In the genomic region with DNA sequence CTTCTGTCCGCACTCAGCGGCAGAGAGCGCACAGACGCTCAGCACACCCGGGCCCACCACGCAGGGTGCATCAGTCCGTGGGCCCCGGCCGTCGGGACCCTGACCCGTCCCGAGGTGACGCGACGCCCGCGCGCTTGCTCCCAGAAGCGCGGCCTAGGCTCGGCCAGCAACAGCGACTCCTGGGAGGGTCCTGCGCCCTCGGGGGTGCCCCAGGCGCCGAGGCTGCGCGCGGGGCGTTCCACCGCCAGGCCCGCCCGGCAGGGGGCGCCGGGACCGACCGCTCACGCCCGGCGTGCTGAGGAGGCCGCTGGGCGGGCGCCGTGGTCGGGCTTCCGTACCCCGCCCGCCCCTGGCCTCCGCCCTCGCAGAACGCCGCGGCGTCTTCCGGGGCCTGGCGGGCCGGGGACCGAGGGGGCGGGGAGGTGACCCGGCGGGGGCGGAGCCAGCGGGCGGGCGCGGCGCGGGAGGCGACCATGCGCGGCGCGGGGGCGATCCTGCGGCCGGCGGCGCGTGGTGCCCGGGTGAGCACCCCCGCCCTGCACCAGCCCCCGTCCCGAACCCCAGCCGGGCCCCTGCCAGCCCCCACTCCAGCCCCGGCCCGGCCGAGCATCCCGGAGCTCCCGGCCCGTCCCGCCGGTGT, we compare ENCODE assay signal across 1 cellular context.
TF ChIP-seq lines count a peak whose summit lies in the region.

A gene with protein sequence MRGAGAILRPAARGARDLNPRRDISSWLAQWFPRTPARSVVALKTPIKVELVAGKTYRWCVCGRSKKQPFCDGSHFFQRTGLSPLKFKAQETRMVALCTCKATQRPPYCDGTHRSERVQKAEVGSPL (plus strand): TSS at position 456 of the 640 bp plus-strand sequence. CDS start 18 bp downstream, at position 474.

TF ChIP-seq in K562, 482 proteins besides CTCF, POLR2A, EP300 and RAD21 (continued from another document and continues in another):
- TF ChIP-seq, protein P1, sequence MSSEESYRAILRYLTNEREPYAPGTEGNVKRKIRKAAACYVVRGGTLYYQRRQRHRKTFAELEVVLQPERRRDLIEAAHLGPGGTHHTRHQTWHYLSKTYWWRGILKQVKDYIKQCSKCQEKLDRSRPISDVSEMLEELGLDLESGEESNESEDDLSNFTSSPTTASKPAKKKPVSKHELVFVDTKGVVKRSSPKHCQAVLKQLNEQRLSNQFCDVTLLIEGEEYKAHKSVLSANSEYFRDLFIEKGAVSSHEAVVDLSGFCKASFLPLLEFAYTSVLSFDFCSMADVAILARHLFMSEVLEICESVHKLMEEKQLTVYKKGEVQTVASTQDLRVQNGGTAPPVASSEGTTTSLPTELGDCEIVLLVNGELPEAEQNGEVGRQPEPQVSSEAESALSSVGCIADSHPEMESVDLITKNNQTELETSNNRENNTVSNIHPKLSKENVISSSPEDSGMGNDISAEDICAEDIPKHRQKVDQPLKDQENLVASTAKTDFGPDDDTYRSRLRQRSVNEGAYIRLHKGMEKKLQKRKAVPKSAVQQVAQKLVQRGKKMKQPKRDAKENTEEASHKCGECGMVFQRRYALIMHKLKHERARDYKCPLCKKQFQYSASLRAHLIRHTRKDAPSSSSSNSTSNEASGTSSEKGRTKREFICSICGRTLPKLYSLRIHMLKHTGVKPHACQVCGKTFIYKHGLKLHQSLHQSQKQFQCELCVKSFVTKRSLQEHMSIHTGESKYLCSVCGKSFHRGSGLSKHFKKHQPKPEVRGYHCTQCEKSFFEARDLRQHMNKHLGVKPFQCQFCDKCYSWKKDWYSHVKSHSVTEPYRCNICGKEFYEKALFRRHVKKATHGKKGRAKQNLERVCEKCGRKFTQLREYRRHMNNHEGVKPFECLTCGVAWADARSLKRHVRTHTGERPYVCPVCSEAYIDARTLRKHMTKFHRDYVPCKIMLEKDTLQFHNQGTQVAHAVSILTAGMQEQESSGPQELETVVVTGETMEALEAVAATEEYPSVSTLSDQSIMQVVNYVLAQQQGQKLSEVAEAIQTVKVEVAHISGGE (CRISPR knock-in tag; IDR thresholded peaks at IDR 0.05), result peak in 1 of 3 experiments; percentile 14; a peak in 2 of 6 replicates
- TF ChIP-seq RHOXF2B (CRISPR knock-in tag; conservative IDR thresholded peaks at IDR 0.05) (no peak), U2AF1 (optimal IDR thresholded peaks at IDR 0.05; ENCODE audit: low read depth, low read length) (peak; percentile 44), SMAD4 (CRISPR knock-in tag; conservative IDR thresholded peaks at IDR 0.05) (peak; percentile 86), C11orf30 (IDR thresholded peaks at IDR 0.05; ENCODE audit: low read depth) (no peak), ZNF24 (IDR thresholded peaks at IDR 0.05) (peak; percentile 54; the same call in 1 of the 2 replicates), CXXC5 (CRISPR knock-in tag; IDR thresholded peaks at IDR 0.05) (peak; percentile 95), PPARD (CRISPR knock-in tag; IDR thresholded peaks at IDR 0.05) (no peak), ZFX (CRISPR knock-in tag; IDR thresholded peaks at IDR 0.05) (peak; percentile 75), ZBTB7A (IDR thresholded peaks at IDR 0.05; ENCODE audit: borderline replicate concordance, control insufficient read depth, low read depth, low read length) (peak; percentile 96), L3MBTL2 (IDR thresholded peaks at IDR 0.05) (peak; percentile 74), RB1 (IDR thresholded peaks at IDR 0.05; ENCODE audit: low read depth) (peak; percentile 95; the same call in 1 of the 2 replicates), MTA1 (IDR thresholded peaks at IDR 0.05; ENCODE audit: borderline replicate concordance) (no peak), ATF1 (CRISPR knock-in tag; IDR thresholded peaks at IDR 0.05) (no peak), ATF1 (tag; IDR thresholded peaks at IDR 0.05) (peak; percentile 25; the same call in 1 of the 2 replicates), BHLHE40 (IDR thresholded peaks at IDR 0.05; ENCODE audit: low read length) (peak; percentile 75), PHF8 (IDR thresholded peaks at IDR 0.05; ENCODE audit: borderline replicate concordance, low read length) (peak; percentile 54; the same call in 1 of the 2 replicates), CREB1 (IDR thresholded peaks at IDR 0.05) (0 out of 2 replicates have a peak, but pooled peaks have one; percentile 24), CREB1 (CRISPR knock-in tag; IDR thresholded peaks at IDR 0.05) (0 out of 2 replicates have a peak, but pooled peaks have one; percentile 27), ZBTB17 (CRISPR knock-in tag; IDR thresholded peaks at IDR 0.05) (peak; percentile 81; the same call in 1 of the 2 replicates), FIP1L1 (IDR thresholded peaks at IDR 0.05; ENCODE audit: low read depth, low read length, poor library complexity, severe bottlenecking) (peak; percentile 67), HOXB6 (CRISPR knock-in tag; IDR thresholded peaks at IDR 0.05; ENCODE audit: borderline replicate concordance) (no peak), ATF7 (IDR thresholded peaks at IDR 0.05) (peak; percentile 27; the same call in 1 of the 2 replicates), ZNF174 (CRISPR knock-in tag; IDR thresholded peaks at IDR 0.05) (no peak), SRF (CRISPR knock-in tag; IDR thresholded peaks at IDR 0.05) (no peak), ZNF143 (CRISPR knock-in tag; IDR thresholded peaks at IDR 0.05) (no peak)
- TF ChIP-seq, protein P2, sequence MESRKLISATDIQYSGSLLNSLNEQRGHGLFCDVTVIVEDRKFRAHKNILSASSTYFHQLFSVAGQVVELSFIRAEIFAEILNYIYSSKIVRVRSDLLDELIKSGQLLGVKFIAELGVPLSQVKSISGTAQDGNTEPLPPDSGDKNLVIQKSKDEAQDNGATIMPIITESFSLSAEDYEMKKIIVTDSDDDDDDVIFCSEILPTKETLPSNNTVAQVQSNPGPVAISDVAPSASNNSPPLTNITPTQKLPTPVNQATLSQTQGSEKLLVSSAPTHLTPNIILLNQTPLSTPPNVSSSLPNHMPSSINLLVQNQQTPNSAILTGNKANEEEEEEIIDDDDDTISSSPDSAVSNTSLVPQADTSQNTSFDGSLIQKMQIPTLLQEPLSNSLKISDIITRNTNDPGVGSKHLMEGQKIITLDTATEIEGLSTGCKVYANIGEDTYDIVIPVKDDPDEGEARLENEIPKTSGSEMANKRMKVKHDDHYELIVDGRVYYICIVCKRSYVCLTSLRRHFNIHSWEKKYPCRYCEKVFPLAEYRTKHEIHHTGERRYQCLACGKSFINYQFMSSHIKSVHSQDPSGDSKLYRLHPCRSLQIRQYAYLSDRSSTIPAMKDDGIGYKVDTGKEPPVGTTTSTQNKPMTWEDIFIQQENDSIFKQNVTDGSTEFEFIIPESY (CRISPR knock-in tag; IDR thresholded peaks at IDR 0.05), result 0 out of 2 replicates have a peak, but pooled peaks have one; percentile 18
- TF ChIP-seq, protein P3, sequence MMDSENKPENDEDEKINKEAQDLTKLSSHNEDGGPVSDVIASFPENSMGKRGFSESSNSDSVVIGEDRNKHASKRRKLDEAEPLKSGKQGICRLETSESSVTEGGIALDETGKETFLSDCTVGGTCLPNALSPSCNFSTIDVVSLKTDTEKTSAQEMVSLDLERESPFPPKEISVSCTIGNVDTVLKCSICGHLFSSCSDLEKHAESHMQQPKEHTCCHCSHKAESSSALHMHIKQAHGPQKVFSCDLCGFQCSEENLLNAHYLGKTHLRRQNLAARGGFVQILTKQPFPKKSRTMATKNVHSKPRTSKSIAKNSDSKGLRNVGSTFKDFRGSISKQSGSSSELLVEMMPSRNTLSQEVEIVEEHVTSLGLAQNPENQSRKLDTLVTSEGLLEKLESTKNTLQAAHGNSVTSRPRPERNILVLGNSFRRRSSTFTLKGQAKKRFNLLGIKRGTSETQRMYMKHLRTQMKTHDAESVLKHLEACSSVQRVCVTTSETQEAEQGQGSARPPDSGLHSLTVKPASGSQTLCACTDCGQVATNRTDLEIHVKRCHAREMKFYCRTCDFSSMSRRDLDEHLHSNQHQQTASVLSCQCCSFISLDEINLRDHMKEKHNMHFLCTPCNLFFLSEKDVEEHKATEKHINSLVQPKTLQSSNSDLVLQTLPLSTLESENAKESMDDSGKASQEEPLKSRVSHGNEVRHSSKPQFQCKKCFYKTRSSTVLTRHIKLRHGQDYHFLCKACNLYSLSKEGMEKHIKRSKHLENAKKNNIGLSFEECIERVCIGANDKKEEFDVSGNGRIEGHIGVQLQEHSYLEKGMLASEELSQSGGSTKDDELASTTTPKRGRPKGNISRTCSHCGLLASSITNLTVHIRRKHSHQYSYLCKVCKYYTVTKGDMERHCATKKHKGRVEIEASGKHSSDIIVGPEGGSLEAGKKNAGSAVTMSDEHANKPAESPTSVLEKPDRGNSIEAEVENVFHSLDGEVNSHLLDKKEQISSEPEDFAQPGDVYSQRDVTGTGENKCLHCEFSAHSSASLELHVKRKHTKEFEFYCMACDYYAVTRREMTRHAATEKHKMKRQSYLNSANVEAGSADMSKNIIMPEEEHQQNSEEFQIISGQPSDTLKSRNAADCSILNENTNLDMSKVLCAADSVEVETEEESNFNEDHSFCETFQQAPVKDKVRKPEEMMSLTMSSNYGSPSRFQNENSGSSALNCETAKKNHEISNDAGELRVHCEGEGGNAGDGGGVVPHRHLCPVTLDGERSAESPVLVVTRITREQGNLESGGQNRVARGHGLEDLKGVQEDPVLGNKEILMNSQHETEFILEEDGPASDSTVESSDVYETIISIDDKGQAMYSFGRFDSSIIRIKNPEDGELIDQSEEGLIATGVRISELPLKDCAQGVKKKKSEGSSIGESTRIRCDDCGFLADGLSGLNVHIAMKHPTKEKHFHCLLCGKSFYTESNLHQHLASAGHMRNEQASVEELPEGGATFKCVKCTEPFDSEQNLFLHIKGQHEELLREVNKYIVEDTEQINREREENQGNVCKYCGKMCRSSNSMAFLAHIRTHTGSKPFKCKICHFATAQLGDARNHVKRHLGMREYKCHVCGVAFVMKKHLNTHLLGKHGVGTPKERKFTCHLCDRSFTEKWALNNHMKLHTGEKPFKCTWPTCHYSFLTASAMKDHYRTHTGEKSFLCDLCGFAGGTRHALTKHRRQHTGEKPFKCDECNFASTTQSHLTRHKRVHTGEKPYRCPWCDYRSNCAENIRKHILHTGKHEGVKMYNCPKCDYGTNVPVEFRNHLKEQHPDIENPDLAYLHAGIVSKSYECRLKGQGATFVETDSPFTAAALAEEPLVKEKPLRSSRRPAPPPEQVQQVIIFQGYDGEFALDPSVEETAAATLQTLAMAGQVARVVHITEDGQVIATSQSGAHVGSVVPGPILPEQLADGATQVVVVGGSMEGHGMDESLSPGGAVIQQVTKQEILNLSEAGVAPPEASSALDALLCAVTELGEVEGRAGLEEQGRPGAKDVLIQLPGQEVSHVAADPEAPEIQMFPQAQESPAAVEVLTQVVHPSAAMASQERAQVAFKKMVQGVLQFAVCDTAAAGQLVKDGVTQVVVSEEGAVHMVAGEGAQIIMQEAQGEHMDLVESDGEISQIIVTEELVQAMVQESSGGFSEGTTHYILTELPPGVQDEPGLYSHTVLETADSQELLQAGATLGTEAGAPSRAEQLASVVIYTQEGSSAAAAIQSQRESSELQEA (IDR thresholded peaks at IDR 0.05; ENCODE audit: low read depth), result no peak
- TF ChIP-seq, protein P4, sequence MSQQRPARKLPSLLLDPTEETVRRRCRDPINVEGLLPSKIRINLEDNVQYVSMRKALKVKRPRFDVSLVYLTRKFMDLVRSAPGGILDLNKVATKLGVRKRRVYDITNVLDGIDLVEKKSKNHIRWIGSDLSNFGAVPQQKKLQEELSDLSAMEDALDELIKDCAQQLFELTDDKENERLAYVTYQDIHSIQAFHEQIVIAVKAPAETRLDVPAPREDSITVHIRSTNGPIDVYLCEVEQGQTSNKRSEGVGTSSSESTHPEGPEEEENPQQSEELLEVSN (IDR thresholded peaks at IDR 0.05; ENCODE audit: borderline replicate concordance in 1 of 2, extremely low read depth in 1 of 2, insufficient read depth in 1 of 2, insufficient read length in 1 of 2, low read depth in 1 of 2, low read length in 1 of 2, poor library complexity in 1 of 2, severe bottlenecking in 1 of 2), result peak in 1 of 2 experiments; percentile 88
- TF ChIP-seq, protein P5, sequence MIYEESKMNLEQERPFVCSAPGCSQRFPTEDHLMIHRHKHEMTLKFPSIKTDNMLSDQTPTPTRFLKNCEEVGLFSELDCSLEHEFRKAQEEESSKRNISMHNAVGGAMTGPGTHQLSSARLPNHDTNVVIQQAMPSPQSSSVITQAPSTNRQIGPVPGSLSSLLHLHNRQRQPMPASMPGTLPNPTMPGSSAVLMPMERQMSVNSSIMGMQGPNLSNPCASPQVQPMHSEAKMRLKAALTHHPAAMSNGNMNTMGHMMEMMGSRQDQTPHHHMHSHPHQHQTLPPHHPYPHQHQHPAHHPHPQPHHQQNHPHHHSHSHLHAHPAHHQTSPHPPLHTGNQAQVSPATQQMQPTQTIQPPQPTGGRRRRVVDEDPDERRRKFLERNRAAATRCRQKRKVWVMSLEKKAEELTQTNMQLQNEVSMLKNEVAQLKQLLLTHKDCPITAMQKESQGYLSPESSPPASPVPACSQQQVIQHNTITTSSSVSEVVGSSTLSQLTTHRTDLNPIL (CRISPR knock-in tag; IDR thresholded peaks at IDR 0.05), result no peak
- TF ChIP-seq, protein P6, sequence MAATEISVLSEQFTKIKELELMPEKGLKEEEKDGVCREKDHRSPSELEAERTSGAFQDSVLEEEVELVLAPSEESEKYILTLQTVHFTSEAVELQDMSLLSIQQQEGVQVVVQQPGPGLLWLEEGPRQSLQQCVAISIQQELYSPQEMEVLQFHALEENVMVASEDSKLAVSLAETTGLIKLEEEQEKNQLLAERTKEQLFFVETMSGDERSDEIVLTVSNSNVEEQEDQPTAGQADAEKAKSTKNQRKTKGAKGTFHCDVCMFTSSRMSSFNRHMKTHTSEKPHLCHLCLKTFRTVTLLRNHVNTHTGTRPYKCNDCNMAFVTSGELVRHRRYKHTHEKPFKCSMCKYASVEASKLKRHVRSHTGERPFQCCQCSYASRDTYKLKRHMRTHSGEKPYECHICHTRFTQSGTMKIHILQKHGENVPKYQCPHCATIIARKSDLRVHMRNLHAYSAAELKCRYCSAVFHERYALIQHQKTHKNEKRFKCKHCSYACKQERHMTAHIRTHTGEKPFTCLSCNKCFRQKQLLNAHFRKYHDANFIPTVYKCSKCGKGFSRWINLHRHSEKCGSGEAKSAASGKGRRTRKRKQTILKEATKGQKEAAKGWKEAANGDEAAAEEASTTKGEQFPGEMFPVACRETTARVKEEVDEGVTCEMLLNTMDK (IDR thresholded peaks at IDR 0.05; ENCODE audit: borderline replicate concordance, insufficient read depth, low read depth, low read length, poor library complexity, severe bottlenecking), result peak; percentile 99
- TF ChIP-seq, protein P7, sequence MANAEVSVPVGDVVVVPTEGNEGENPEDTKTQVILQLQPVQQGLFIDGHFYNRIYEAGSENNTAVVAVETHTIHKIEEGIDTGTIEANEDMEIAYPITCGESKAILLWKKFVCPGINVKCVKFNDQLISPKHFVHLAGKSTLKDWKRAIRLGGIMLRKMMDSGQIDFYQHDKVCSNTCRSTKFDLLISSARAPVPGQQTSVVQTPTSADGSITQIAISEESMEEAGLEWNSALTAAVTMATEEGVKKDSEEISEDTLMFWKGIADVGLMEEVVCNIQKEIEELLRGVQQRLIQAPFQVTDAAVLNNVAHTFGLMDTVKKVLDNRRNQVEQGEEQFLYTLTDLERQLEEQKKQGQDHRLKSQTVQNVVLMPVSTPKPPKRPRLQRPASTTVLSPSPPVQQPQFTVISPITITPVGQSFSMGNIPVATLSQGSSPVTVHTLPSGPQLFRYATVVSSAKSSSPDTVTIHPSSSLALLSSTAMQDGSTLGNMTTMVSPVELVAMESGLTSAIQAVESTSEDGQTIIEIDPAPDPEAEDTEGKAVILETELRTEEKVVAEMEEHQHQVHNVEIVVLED (CRISPR knock-in tag; IDR thresholded peaks at IDR 0.05), result peak; percentile 89
